8 cellular contexts compared by ENCODE assay signal in the genomic region with DNA sequence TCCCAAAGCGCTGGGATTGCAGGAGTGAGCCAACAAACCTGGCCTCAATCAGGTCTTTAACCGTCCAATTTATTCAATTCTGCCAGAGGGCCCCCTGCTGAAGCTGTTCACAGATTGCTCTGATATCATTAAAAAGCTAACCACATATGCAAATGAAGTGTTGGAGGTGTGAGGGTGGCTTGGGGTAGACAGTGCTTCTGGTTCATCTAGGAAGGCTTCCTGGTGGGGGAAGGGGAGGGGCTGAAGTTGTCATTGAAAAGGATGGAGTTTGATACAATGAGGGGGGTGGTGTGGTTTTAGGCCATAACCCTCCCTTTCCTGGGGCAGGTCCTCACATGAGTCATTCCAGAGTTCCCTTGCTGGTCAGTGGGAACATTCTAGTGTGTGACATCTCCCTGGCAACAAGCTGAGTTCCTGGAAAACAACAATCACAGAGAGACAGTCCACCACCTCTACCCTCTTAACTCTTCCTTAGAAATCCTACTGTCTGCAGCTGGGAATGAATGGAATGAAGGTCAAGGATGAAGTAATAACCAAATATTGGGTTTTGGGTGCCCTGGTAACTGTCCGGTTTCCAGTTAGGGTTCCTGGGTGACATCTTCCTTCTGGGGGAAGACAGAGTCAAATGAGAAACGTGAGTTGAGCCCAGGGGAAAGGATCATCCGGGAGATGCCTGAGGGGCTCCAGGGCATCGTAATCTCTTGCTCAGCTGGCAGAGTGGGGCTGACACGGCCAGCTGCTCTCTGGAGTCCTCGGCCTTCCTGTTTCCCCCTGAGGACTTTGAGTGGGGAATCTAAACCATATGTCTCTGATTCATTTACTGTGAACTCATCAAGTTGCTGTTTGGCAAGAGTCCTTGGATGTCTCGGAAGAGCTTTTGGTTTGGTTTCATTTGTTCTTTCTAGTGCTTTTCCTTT. TPM values are rescaled to one million over a fixed set of nuclear protein-coding genes. Genes with fewer than 3 reads are reported as not detected.
DNase-seq lines count a peak whose midpoint lies in the region; ATAC-seq, FAIRE-seq and TF ChIP-seq lines count a peak whose summit lies in the region.

No MANE protein-coding gene starts in this region.

- no peaks in the 10 kb centered on the region for H3K9me3 ChIP-seq in Karpas-422 (ENCODE audit: low read length)
- no peaks in the 10 kb centered on the region for H3K9me3 ChIP-seq in spleen

- no peak overlapping the region for H2AFZ ChIP-seq in Karpas-422 (ENCODE audit: low read length)

- no peak overlapping the region for H3K9ac ChIP-seq in Karpas-422 (ENCODE audit: low read length)

- no peak overlapping the region for H3K4me3 ChIP-seq in Karpas-422 (ENCODE audit: low read length)
- H3K4me3 ChIP-seq in spleen, result no peak overlapping the region

- H3K4me2 ChIP-seq in Karpas-422 (ENCODE audit: low read depth, low read length, poor library complexity, severe bottlenecking), result no peak overlapping the region

- H3K4me1 ChIP-seq in Karpas-422 (ENCODE audit: low read length) (peaks cover 23% of the 10 kb centered on the region), spleen (peaks cover 30 to 79% (median 62%) of the 10 kb centered on the region in 6 donors)

- intact Hi-C loops in spleen (cut with DNase I; ENCODE audit: low total_unique reads), result loop anchor here (10.0 kb wide), 2 partner anchors 117 to 327 kb away; no protein-coding TSS in a partner anchor

- H3K9me2 ChIP-seq in Karpas-422 (replicated peaks; ENCODE audit: insufficient read depth, low read length), result no peaks in the 10 kb centered on the region

- H3K27ac ChIP-seq in Karpas-422 (ENCODE audit: low read length), result no peak overlapping the region
- peak overlapping the region; percentile 34 for H3K27ac ChIP-seq in angular gyrus (ENCODE audit: low read depth, low read length)
- H3K27ac ChIP-seq in spleen, result peak overlapping the region; percentile 16 to 81 (median 78)

- peaks cover 5% of the 10 kb centered on the region; the same call in 1 of the 2 replicates for H4K20me1 ChIP-seq in Karpas-422 (ENCODE audit: insufficient read depth, low read depth, low read length)

- no peaks in the 10 kb centered on the region for H3K79me2 ChIP-seq in Karpas-422 (ENCODE audit: low read length)

- TF ChIP-seq POLR2A in GM12891 (IDR thresholded peaks at IDR 0.05; ENCODE audit: low read depth, low read length), result no peak
- no peak for TF ChIP-seq POLR2A in spleen (IDR thresholded peaks at IDR 0.05)

- 51 to 71% (median 58%) methylated on average over 9 of the region's 9 CpGs for WGBS in spleen, 5 donors

- H3K27me3 ChIP-seq in Karpas-422 (ENCODE audit: low read length) (no peaks in the 10 kb centered on the region), spleen (replicated peaks in 1 of 7) (no peaks in the 10 kb centered on the region)

- no peak for ATAC-seq in HG03571 (IDR thresholded peaks at IDR 0.05; ENCODE audit: unreplicated experiment)
- no peak for ATAC-seq in GM21526 (IDR thresholded peaks at IDR 0.05; ENCODE audit: low FRiP score, unreplicated experiment)

- no peak for TF ChIP-seq CTCF in spleen (IDR thresholded peaks at IDR 0.05 in 8 of 11, conservative IDR thresholded peaks at IDR 0.05 in 3 of 11)

- DNase-seq in GM12891 (ENCODE audit: insufficient read length, low spot score) (no peak), Karpas-422 (peak; percentile 77), hepatic stellate cell (ENCODE audit: low spot score) (peak; percentile 95), spleen (no peak)
- no peak for DNase-seq in activated CD4-positive, alpha-beta T cell treated with anti-CD3 and anti-CD28 coated beads, Interleukin-2, amount 50 U/mL, for 1 hour

- H3K36me3 ChIP-seq in Karpas-422 (ENCODE audit: insufficient read depth, low read length), result no peaks in the 10 kb centered on the region
- H3K36me3 ChIP-seq in spleen, result no peaks in the 10 kb centered on the region

- FAIRE-seq in GM12891 (lab: Jason Lieb, UNC), result no peak

TF ChIP-seq in GM12891, 5 proteins besides CTCF, POLR2A, EP300 and RAD21:
- peak; percentile 91; the same call in 1 of the 2 replicates for TF ChIP-seq POU2F2 (IDR thresholded peaks at IDR 0.05; ENCODE audit: low read depth, low read length)
- TF ChIP-seq SPI1 (IDR thresholded peaks at IDR 0.05; ENCODE audit: low read depth, low read length), result no peak

RNA-seq across cellular contexts. Expression of a gene that starts 32.2 kb away (rescaled TPM):
- 20.3 TPM for polyA plus RNA-seq in GM12891 (2012; ENCODE audit: low read depth, missing spikeins)
- 4.4 and 7.7 TPM in 2 replicates for total RNA-seq in Karpas-422 (2014; rRNA removed; shearing (Covaris generic); ENCODE audit: low replicate concordance)
- total RNA-seq in spleen, result 10 to 100 TPM; 10.8 to 34.0 (median 14.1) TPM
- polyA plus RNA-seq in spleen, result 10 to 100 TPM; 11.3 to 23.3 (median 12.3) TPM

RNA-seq across cellular contexts. Expression of a gene that starts 58.9 kb away (rescaled TPM):
- polyA plus RNA-seq in GM12891 (2012; ENCODE audit: low read depth, missing spikeins), result 19.7 TPM
- 4.1 and 8.0 TPM in 2 replicates for total RNA-seq in Karpas-422 (2014; rRNA removed; shearing (Covaris generic); ENCODE audit: low replicate concordance)
- total RNA-seq in spleen, result 10 to 100 TPM in 3 of 7 donors, 1 to 10 TPM in 4; 1.4 to 31.8 (median 8.3) TPM
- 10 to 100 TPM in 1 of 3 donors, 1 to 10 TPM in 2; 2.4 to 10.7 (median 4.5) TPM for polyA plus RNA-seq in spleen

Comparison
In these comparisons a context has a peak if more than half of its experiments do, and no peak if none do; other contexts are left out.
1. DNase-seq: peak in Karpas-422 (single experiment) and hepatic stellate cell (single experiment); none in GM12891 (single experiment), spleen (single experiment) and activated CD4-positive, alpha-beta T cell treated with anti-CD3 and anti-CD28 coated beads, Interleukin-2, amount 50 U/mL, for 1 hour (single experiment).